In the genomic region with DNA sequence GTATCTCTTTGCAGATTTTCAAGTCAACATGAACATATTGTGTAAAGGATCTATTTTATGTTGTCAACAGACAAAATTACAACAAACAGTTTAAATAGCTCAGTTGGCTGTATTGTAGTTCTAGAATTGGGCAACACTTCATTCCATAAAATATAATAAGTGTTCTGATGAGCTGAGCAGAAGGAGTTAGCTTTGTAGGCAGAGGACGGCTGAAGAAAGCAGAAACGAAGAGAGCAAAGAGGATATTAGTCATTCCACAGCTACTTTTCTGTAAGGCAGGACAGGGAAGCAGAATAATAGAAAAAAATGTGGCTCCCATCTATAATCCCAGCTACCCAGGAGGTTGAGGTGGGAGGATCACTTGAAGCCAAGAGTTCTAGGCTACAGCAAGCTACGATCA, we compare ENCODE assay signal across 15 cellular contexts. TPM values are rescaled to one million over a fixed set of nuclear protein-coding genes. Genes with fewer than 3 reads are reported as not detected.
A peak's percentile ranks its signal among the peaks of the same experiment; 100 is the strongest.
DNase-seq lines count a peak whose midpoint lies in the region; ATAC-seq lines count a peak whose summit lies in the region.
"Had no signal": no experiment of that assay in that cellular context is flagged by ENCODE, and none has a peak within 500 bp of the region (broad histone marks: within the 10 kb centered on the region; RNA-seq: fewer than 3 reads in every experiment).

No MANE protein-coding gene starts in this region.

- no peaks in the 10 kb centered on the region for H3K27me3 Mint-ChIP-seq in activated naive CD4-positive, alpha-beta T cell treated with anti-CD3 and anti-CD28 coated beads, Interleukin-2, amount 50 U/mL, for 24 hours
- no peaks in the 10 kb centered on the region for H3K27me3 Mint-ChIP-seq in stimulated activated naive B cell treated with anti-CD40 and anti-IgM and Interleukin-4, amounts not matched to agents 10 μg/mL and 1 μg/mL and 100 μg/mL, for 72 hours
- H3K27me3 Mint-ChIP-seq in activated T-helper 2 cell treated with anti-CD3 and anti-CD28 coated beads, Interferon-gamma antibody, Interleukin-2, Interleukin-4, amounts not matched to agents 10 μg/mL and 5 μg/mL and 100 μg/mL, durations not matched to agents 14 hours and 24 hours and 36 hours (ENCODE audit: low read depth) = no peaks in the 10 kb centered on the region

- peak overlapping the region; percentile 35 for H3K27ac Mint-ChIP-seq in activated naive CD4-positive, alpha-beta T cell treated with anti-CD3 and anti-CD28 coated beads, Interleukin-2, amount 50 U/mL, for 24 hours
- no peak overlapping the region for H3K27ac Mint-ChIP-seq in activated naive CD4-positive, alpha-beta T cell treated with anti-CD3 and anti-CD28 coated beads, Interleukin-2, amount 50 U/mL, for 72 hours
- H3K27ac Mint-ChIP-seq in stimulated activated naive B cell treated with anti-CD40 and anti-IgM and Interleukin-4, amounts not matched to agents 10 μg/mL and 1 μg/mL and 100 μg/mL, for 72 hours = peak overlapping the region; percentile 17
- no peak overlapping the region for H3K27ac Mint-ChIP-seq in activated T-helper 2 cell treated with anti-CD3 and anti-CD28 coated beads, Interferon-gamma antibody, Interleukin-2, Interleukin-4, amounts not matched to agents 10 μg/mL and 5 μg/mL and 100 μg/mL, durations not matched to agents 14 hours and 24 hours and 36 hours

- intact Hi-C loops in activated T-helper 2 cell treated with anti-CD3 and anti-CD28 coated beads, Interferon-gamma antibody, Interleukin-2, Interleukin-4, amounts not matched to agents 10 μg/mL and 5 μg/mL and 100 μg/mL, durations not matched to agents 14 hours and 24 hours and 36 hours (cut with micrococcal nuclease) = no loop called here
- intact Hi-C loops in left colon (cut with DNase I, micrococcal nuclease) = no loop called here

- DNase-seq in activated naive CD4-positive, alpha-beta T cell treated with anti-CD3 and anti-CD28 coated beads, Interleukin-2, amount 50 U/mL, for 72 hours (ENCODE audit: low spot score in 2 of 2) = no peak
- peak; percentile 27 for DNase-seq in RPMI7951 (ENCODE audit: low read depth)
- peak; percentile 57 for DNase-seq in fibroblast of peridontal ligament (ENCODE audit: extremely low read depth)
- no peak for DNase-seq in stimulated activated naive B cell treated with anti-CD40 and anti-IgM and Interleukin-4, amounts not matched to agents 10 μg/mL and 1 μg/mL and 100 μg/mL, for 72 hours
- no peak for DNase-seq in activated T-helper 2 cell treated with anti-CD3 and anti-CD28 coated beads, Interferon-gamma antibody, Interleukin-2, Interleukin-4, amounts not matched to agents 10 μg/mL and 5 μg/mL and 100 μg/mL, durations not matched to agents 14 hours and 24 hours and 36 hours (ENCODE audit: low spot score)
- DNase-seq in NCI-H2196 treated with DMSO at 0.1 percent for 48 hours (lab: John Stamatoyannopoulos, UW; ENCODE audit: unreplicated experiment) = no peak
- DNase-seq in left colon = no peak
- DNase-seq: effector memory CD4-positive, alpha-beta T cell; heart right ventricle; MG63; stimulated activated CD4-positive, alpha-beta T cell treated with anti-CD3 and anti-CD28 coated beads, Interleukin-15, amount 100 ng/mL, for 24 hours; transverse colon had no signal

- ATAC-seq in activated naive CD4-positive, alpha-beta T cell treated with anti-CD3 and anti-CD28 coated beads, Interleukin-2, amount 50 U/mL, for 72 hours = no peak
- ATAC-seq in stimulated activated naive B cell treated with anti-CD40 and anti-IgM and Interleukin-4, amounts not matched to agents 10 μg/mL and 1 μg/mL and 100 μg/mL, for 72 hours (replicated peaks) = no peak
- ATAC-seq in left colon = no peak
- ATAC-seq: A549, Panc1 had no signal

- no peak overlapping the region for H3K4me3 Mint-ChIP-seq in activated naive CD4-positive, alpha-beta T cell treated with anti-CD3 and anti-CD28 coated beads, Interleukin-2, amount 50 U/mL, for 24 hours
- no peak overlapping the region for H3K4me3 Mint-ChIP-seq in stimulated activated naive B cell treated with anti-CD40 and anti-IgM and Interleukin-4, amounts not matched to agents 10 μg/mL and 1 μg/mL and 100 μg/mL, for 72 hours
- no peak overlapping the region for H3K4me3 Mint-ChIP-seq in activated T-helper 2 cell treated with anti-CD3 and anti-CD28 coated beads, Interferon-gamma antibody, Interleukin-2, Interleukin-4, amounts not matched to agents 10 μg/mL and 5 μg/mL and 100 μg/mL, durations not matched to agents 14 hours and 24 hours and 36 hours (ENCODE audit: low read depth)

- no peaks in the 10 kb centered on the region for H3K36me3 Mint-ChIP-seq in activated naive CD4-positive, alpha-beta T cell treated with anti-CD3 and anti-CD28 coated beads, Interleukin-2, amount 50 U/mL, for 24 hours
- H3K36me3 Mint-ChIP-seq in activated naive CD4-positive, alpha-beta T cell treated with anti-CD3 and anti-CD28 coated beads, Interleukin-2, amount 50 U/mL, for 72 hours = peaks cover 0 to 10% of the 10 kb centered on the region in 2 donors
- H3K36me3 Mint-ChIP-seq in stimulated activated naive B cell treated with anti-CD40 and anti-IgM and Interleukin-4, amounts not matched to agents 10 μg/mL and 1 μg/mL and 100 μg/mL, for 72 hours = no peaks in the 10 kb centered on the region
- peaks cover 4% of the 10 kb centered on the region for H3K36me3 Mint-ChIP-seq in activated T-helper 2 cell treated with anti-CD3 and anti-CD28 coated beads, Interferon-gamma antibody, Interleukin-2, Interleukin-4, amounts not matched to agents 10 μg/mL and 5 μg/mL and 100 μg/mL, durations not matched to agents 14 hours and 24 hours and 36 hours (ENCODE audit: low read depth)

- no peaks in the 10 kb centered on the region for H3K9me3 Mint-ChIP-seq in activated naive CD4-positive, alpha-beta T cell treated with anti-CD3 and anti-CD28 coated beads, Interleukin-2, amount 50 U/mL, for 24 hours
- peaks cover 0 to 5% of the 10 kb centered on the region in 2 donors for H3K9me3 Mint-ChIP-seq in activated naive CD4-positive, alpha-beta T cell treated with anti-CD3 and anti-CD28 coated beads, Interleukin-2, amount 50 U/mL, for 72 hours
- H3K9me3 Mint-ChIP-seq in stimulated activated naive B cell treated with anti-CD40 and anti-IgM and Interleukin-4, amounts not matched to agents 10 μg/mL and 1 μg/mL and 100 μg/mL, for 72 hours = no peaks in the 10 kb centered on the region
- no peaks in the 10 kb centered on the region for H3K9me3 Mint-ChIP-seq in activated T-helper 2 cell treated with anti-CD3 and anti-CD28 coated beads, Interferon-gamma antibody, Interleukin-2, Interleukin-4, amounts not matched to agents 10 μg/mL and 5 μg/mL and 100 μg/mL, durations not matched to agents 14 hours and 24 hours and 36 hours

- peaks cover 45% of the 10 kb centered on the region for H3K4me1 Mint-ChIP-seq in activated naive CD4-positive, alpha-beta T cell treated with anti-CD3 and anti-CD28 coated beads, Interleukin-2, amount 50 U/mL, for 24 hours
- H3K4me1 Mint-ChIP-seq in stimulated activated naive B cell treated with anti-CD40 and anti-IgM and Interleukin-4, amounts not matched to agents 10 μg/mL and 1 μg/mL and 100 μg/mL, for 72 hours = peaks cover 21 to 25% of the 10 kb centered on the region in 2 donors
- H3K4me1 Mint-ChIP-seq in activated T-helper 2 cell treated with anti-CD3 and anti-CD28 coated beads, Interferon-gamma antibody, Interleukin-2, Interleukin-4, amounts not matched to agents 10 μg/mL and 5 μg/mL and 100 μg/mL, durations not matched to agents 14 hours and 24 hours and 36 hours (ENCODE audit: low read depth) = peaks cover 35% of the 10 kb centered on the region

RNA-seq across cellular contexts. Expression of gene IVNS1ABP, which starts 20.2 kb away (rescaled TPM):
- total RNA-seq in activated naive CD4-positive, alpha-beta T cell treated with anti-CD3 and anti-CD28 coated beads, Interleukin-2, amount 50 U/mL, for 72 hours = 100 to 1,000 TPM in 1 of 2 donors, 10 to 100 TPM in 1; 92.2 to 201 TPM
- 57.1 and 67.0 TPM in 2 replicates for total RNA-seq in RPMI7951 (2014; rRNA removed; shearing (Covaris generic))
- total RNA-seq in activated T-helper 2 cell treated with anti-CD3 and anti-CD28 coated beads, Interferon-gamma antibody, Interleukin-2, Interleukin-4, amounts not matched to agents 10 μg/mL and 5 μg/mL and 100 μg/mL, durations not matched to agents 14 hours and 24 hours and 36 hours = 143 and 148 TPM in 2 replicates
- total RNA-seq in left colon = 100 to 1,000 TPM; 134 to 170 TPM

Comparison
In these comparisons a context has a peak if more than half of its experiments do, and no peak if none do; other contexts are left out.
1. H3K27ac Mint-ChIP-seq: peak in activated naive CD4-positive, alpha-beta T cell treated with anti-CD3 and anti-CD28 coated beads, Interleukin-2, amount 50 U/mL, for 24 hours (single experiment) and stimulated activated naive B cell treated with anti-CD40 and anti-IgM and Interleukin-4, amounts not matched to agents 10 μg/mL and 1 μg/mL and 100 μg/mL, for 72 hours (single experiment); none in activated naive CD4-positive, alpha-beta T cell treated with anti-CD3 and anti-CD28 coated beads, Interleukin-2, amount 50 U/mL, for 72 hours (0 of 2) and activated T-helper 2 cell treated with anti-CD3 and anti-CD28 coated beads, Interferon-gamma antibody, Interleukin-2, Interleukin-4, amounts not matched to agents 10 μg/mL and 5 μg/mL and 100 μg/mL, durations not matched to agents 14 hours and 24 hours and 36 hours (single experiment).
2. DNase-seq: peak in RPMI7951 (single experiment) and fibroblast of peridontal ligament (single experiment); none in activated naive CD4-positive, alpha-beta T cell treated with anti-CD3 and anti-CD28 coated beads, Interleukin-2, amount 50 U/mL, for 72 hours (0 of 2), stimulated activated naive B cell treated with anti-CD40 and anti-IgM and Interleukin-4, amounts not matched to agents 10 μg/mL and 1 μg/mL and 100 μg/mL, for 72 hours (single experiment), activated T-helper 2 cell treated with anti-CD3 and anti-CD28 coated beads, Interferon-gamma antibody, Interleukin-2, Interleukin-4, amounts not matched to agents 10 μg/mL and 5 μg/mL and 100 μg/mL, durations not matched to agents 14 hours and 24 hours and 36 hours (single experiment), NCI-H2196 treated with DMSO at 0.1 percent for 48 hours (single experiment) and left colon (0 of 2).